11 cellular contexts compared by ENCODE assay signal in the genomic region with DNA sequence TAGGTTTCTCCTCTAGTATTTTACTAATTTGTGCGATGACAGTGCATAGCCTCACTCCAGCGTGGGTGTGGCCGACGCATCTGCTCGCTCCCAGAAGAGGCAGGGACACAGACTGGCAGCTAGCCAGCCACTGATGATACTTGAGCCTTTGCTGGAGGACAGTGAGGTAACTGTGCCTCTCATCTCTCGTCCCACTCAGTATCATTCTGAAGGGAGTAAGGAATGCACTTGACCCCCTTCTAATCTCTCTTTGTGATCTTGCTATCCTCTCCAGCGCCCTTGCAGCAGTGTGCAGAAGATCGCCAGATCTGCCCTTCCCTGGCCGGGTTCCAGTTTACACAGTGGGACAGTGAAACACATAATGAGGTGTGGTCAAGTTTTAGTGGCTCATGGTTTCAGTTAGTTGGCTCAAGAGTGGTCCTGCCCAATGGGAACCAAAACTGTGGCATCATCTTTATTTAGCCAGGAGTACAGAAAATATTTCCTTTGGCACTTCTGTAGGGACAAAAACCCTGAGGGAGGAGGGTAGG. TPM values are rescaled to one million over a fixed set of nuclear protein-coding genes. Genes with fewer than 3 reads are reported as not detected.
DNase-seq lines count a peak whose midpoint lies in the region; ATAC-seq, FAIRE-seq and TF ChIP-seq lines count a peak whose summit lies in the region.
"Had no signal": no experiment of that assay in that cellular context is flagged by ENCODE, and none has a peak within 500 bp of the region (broad histone marks: within the 10 kb centered on the region; RNA-seq: fewer than 3 reads in every experiment).

No MANE protein-coding gene starts in this region.

- H3K27ac Mint-ChIP-seq in activated CD8-positive, alpha-beta memory T cell treated with anti-CD3 and anti-CD28 coated beads, Interleukin-2, amount 10 ng/mL, durations not matched to agents 7 days and 5 days, result no peak overlapping the region
- H3K27ac Mint-ChIP-seq in Calu3 (ENCODE audit: unreplicated experiment), result no peak overlapping the region
- H3K27ac Mint-ChIP-seq: activated CD4-positive, alpha-beta memory T cell treated with anti-CD3 and anti-CD28 coated beads for 36 hours had no signal

- DNase-seq in HTR-8/SVneo (ENCODE audit: insufficient read length, low spot score), result no peak
- peak; percentile 82 to 91 for DNase-seq in SHP77 (lab: John Stamatoyannopoulos, UW)
- DNase-seq in heart left ventricle, result peak; percentile 69 to 87 (median 80)
- DNase-seq in stomach, result no peak
- DNase-seq in activated CD8-positive, alpha-beta memory T cell treated with anti-CD3 and anti-CD28 coated beads, Interleukin-2, amount 10 ng/mL, durations not matched to agents 7 days and 5 days, result no peak
- no peak for DNase-seq in Calu3
- no peak for DNase-seq in NCI-H526 treated with DMSO at 0.1 percent for 48 hours (lab: John Stamatoyannopoulos, UW)
- DNase-seq: activated CD4-positive, alpha-beta memory T cell treated with anti-CD3 and anti-CD28 coated beads for 36 hours had no signal

- ATAC-seq in heart left ventricle (peak; percentile 16 to 66 (median 48)), HG03139 (IDR thresholded peaks at IDR 0.05; ENCODE audit: unreplicated experiment) (no peak)
- ATAC-seq in activated CD8-positive, alpha-beta memory T cell treated with anti-CD3 and anti-CD28 coated beads, Interleukin-2, amount 10 ng/mL, durations not matched to agents 7 days and 5 days, result no peak

- H3K27me3 ChIP-seq in heart left ventricle (no peaks in the 10 kb centered on the region), stomach (no peaks in the 10 kb centered on the region)

- H3K4me1 ChIP-seq in heart left ventricle (peaks cover 0 to 34% (median 17%) of the 10 kb centered on the region in 12 donors), stomach (no peaks in the 10 kb centered on the region)

- TF ChIP-seq POLR2A in heart left ventricle (IDR thresholded peaks at IDR 0.05), result no peak
- no peak for TF ChIP-seq POLR2A in stomach (IDR thresholded peaks at IDR 0.05)

- TF ChIP-seq CTCF in heart left ventricle (IDR thresholded peaks at IDR 0.05), result no peak
- TF ChIP-seq CTCF in stomach (IDR thresholded peaks at IDR 0.05), result no peak
- no peak for TF ChIP-seq CTCF in Calu3 (IDR thresholded peaks at IDR 0.05; ENCODE audit: unreplicated experiment)

- H3K27me3 Mint-ChIP-seq in activated CD8-positive, alpha-beta memory T cell treated with anti-CD3 and anti-CD28 coated beads, Interleukin-2, amount 10 ng/mL, durations not matched to agents 7 days and 5 days, result no peaks in the 10 kb centered on the region
- H3K27me3 Mint-ChIP-seq in Calu3 (ENCODE audit: unreplicated experiment), result no peaks in the 10 kb centered on the region
- H3K27me3 Mint-ChIP-seq: activated CD4-positive, alpha-beta memory T cell treated with anti-CD3 and anti-CD28 coated beads for 36 hours had no signal

- H3K9me3 ChIP-seq in heart left ventricle (no peaks in the 10 kb centered on the region), stomach (no peaks in the 10 kb centered on the region)

- H3K9me3 Mint-ChIP-seq in activated CD8-positive, alpha-beta memory T cell treated with anti-CD3 and anti-CD28 coated beads, Interleukin-2, amount 10 ng/mL, durations not matched to agents 7 days and 5 days (ENCODE audit: low read depth), result no peaks in the 10 kb centered on the region
- no peaks in the 10 kb centered on the region for H3K9me3 Mint-ChIP-seq in Calu3 (ENCODE audit: low read depth, unreplicated experiment)
- H3K9me3 Mint-ChIP-seq: activated CD4-positive, alpha-beta memory T cell treated with anti-CD3 and anti-CD28 coated beads for 36 hours had no signal

- peaks cover 2% of the 10 kb centered on the region for H3K4me1 Mint-ChIP-seq in activated CD8-positive, alpha-beta memory T cell treated with anti-CD3 and anti-CD28 coated beads, Interleukin-2, amount 10 ng/mL, durations not matched to agents 7 days and 5 days
- H3K4me1 Mint-ChIP-seq in Calu3 (ENCODE audit: low read depth, unreplicated experiment), result no peaks in the 10 kb centered on the region

- 34 to 53% (median 38%) methylated on average over 9 of the region's 9 CpGs for WGBS in heart left ventricle, 4 donors
- 75 to 83% (median 78%) methylated on average over 9 of the region's 9 CpGs for WGBS in stomach, 5 donors

- H3K36me3 Mint-ChIP-seq in activated CD8-positive, alpha-beta memory T cell treated with anti-CD3 and anti-CD28 coated beads, Interleukin-2, amount 10 ng/mL, durations not matched to agents 7 days and 5 days, result peaks cover 60% of the 10 kb centered on the region
- H3K36me3 Mint-ChIP-seq in Calu3 (ENCODE audit: insufficient read depth, unreplicated experiment), result peaks cover 24% of the 10 kb centered on the region

- intact Hi-C loops in heart left ventricle (cut with DNase I) (loop anchor here in 2 of 10 donors (5.0 kb wide), 1 partner anchor 46 kb away; the partner anchor contains the start of gene SNRNP200 (in 2 of the 2)), stomach (cut with DNase I; ENCODE audit: low total_unique reads) (no loop called here), Calu3 (cut with micrococcal nuclease; ENCODE audit: unreplicated experiment) (no loop called here)

- no peak for TF ChIP-seq EP300 in stomach (IDR thresholded peaks at IDR 0.05)

- peaks cover 0 to 11% (median 0%) of the 10 kb centered on the region in 9 donors for H3K36me3 ChIP-seq in heart left ventricle
- peaks cover 0 to 28% (median 0%) of the 10 kb centered on the region in 4 donors for H3K36me3 ChIP-seq in stomach

- CTCF ChIA-PET in activated CD8-positive, alpha-beta memory T cell treated with anti-CD3 and anti-CD28 coated beads, Interleukin-2, amount 10 ng/mL, durations not matched to agents 7 days and 5 days (lab: Charles Lee), result interaction anchor here (1.3 kb wide), 1 partner anchor 8 kb away, joined by 5 read pairs; no protein-coding TSS in a partner anchor
- CTCF ChIA-PET in Calu3 (lab: Charles Lee), result no interaction called here

- H3K4me3 Mint-ChIP-seq in activated CD8-positive, alpha-beta memory T cell treated with anti-CD3 and anti-CD28 coated beads, Interleukin-2, amount 10 ng/mL, durations not matched to agents 7 days and 5 days, result no peak overlapping the region
- H3K4me3 Mint-ChIP-seq in Calu3 (ENCODE audit: low read depth, unreplicated experiment), result no peak overlapping the region
- H3K4me3 Mint-ChIP-seq: activated CD4-positive, alpha-beta memory T cell treated with anti-CD3 and anti-CD28 coated beads for 36 hours had no signal

- BruUV-seq in Calu3 (replicated peaks; lab: Mats Ljungman, UMichigan), result no TSS peak

- FAIRE-seq in HTR-8/SVneo (lab: Jason Lieb, UNC), result peak; percentile 71
- FAIRE-seq: keratinocyte had no signal

- peak overlapping the region in 1 of 12 donors; percentile 28 for H3K4me3 ChIP-seq in heart left ventricle
- no peak overlapping the region for H3K4me3 ChIP-seq in stomach

- H3K27ac ChIP-seq in heart left ventricle, result peak overlapping the region in 11 of 12 donors; percentile 39 to 89 (median 67)
- H3K27ac ChIP-seq in stomach, result peak overlapping the region in 3 of 5 donors; percentile 20 to 43 (median 39)
- H3K27ac ChIP-seq: HL-60 had no signal

RNA-seq across cellular contexts. Expression of gene NCAPH, which starts 17.5 kb away (rescaled TPM):
- total RNA-seq in heart left ventricle, result 1 to 10 TPM in 1 of 9 donors, under 1 TPM in 8; 0.19 to 7.4 (median 0.48) TPM
- under 1 TPM; 0.46 to 0.64 TPM for polyA plus RNA-seq in heart left ventricle
- total RNA-seq in stomach, result 1 to 10 TPM; 1.3 to 7.7 (median 1.8) TPM
- polyA plus RNA-seq in stomach, result 1 to 10 TPM; 3.1 to 4.7 (median 3.3) TPM
- 100 to 1,000 TPM; 115 to 117 TPM for total RNA-seq in activated CD8-positive, alpha-beta memory T cell treated with anti-CD3 and anti-CD28 coated beads, Interleukin-2, amount 10 ng/mL, durations not matched to agents 7 days and 5 days
- total RNA-seq in Calu3 (2022), result 39.7 and 47.3 TPM in 2 replicates

RNA-seq across cellular contexts. Expression of gene ITPRIPL1, which starts 28.0 kb away (rescaled TPM):
- 1 to 10 TPM in 7 of 9 donors, under 1 TPM in 2; 0.65 to 3.8 (median 1.5) TPM for total RNA-seq in heart left ventricle
- polyA plus RNA-seq in heart left ventricle, result under 1 TPM; 0.80 to 0.83 TPM
- total RNA-seq in stomach, result 1 to 10 TPM in 1 of 5 donors, under 1 TPM in 1, not detected in 3; 0.29 to 3.9 TPM
- under 1 TPM in 2 of 3 donors, not detected in 1; 0.44 to 0.78 TPM for polyA plus RNA-seq in stomach
- total RNA-seq in activated CD8-positive, alpha-beta memory T cell treated with anti-CD3 and anti-CD28 coated beads, Interleukin-2, amount 10 ng/mL, durations not matched to agents 7 days and 5 days, result 10 to 100 TPM; 53.2 to 56.9 TPM
- total RNA-seq in Calu3 (2022), result 1.2 and 1.7 TPM in 2 replicates

RNA-seq across cellular contexts. Expression of gene SNRNP200, which starts 47.8 kb away (rescaled TPM):
- 10 to 100 TPM; 54.6 to 85.5 (median 66.6) TPM for total RNA-seq in heart left ventricle
- 10 to 100 TPM; 38.8 to 71.2 TPM for polyA plus RNA-seq in heart left ventricle
- 100 to 1,000 TPM in 2 of 5 donors, 10 to 100 TPM in 3; 74.0 to 184 (median 88.1) TPM for total RNA-seq in stomach
- 10 to 100 TPM; 31.2 to 67.1 (median 33.8) TPM for polyA plus RNA-seq in stomach
- 100 to 1,000 TPM; 170 to 182 TPM for total RNA-seq in activated CD8-positive, alpha-beta memory T cell treated with anti-CD3 and anti-CD28 coated beads, Interleukin-2, amount 10 ng/mL, durations not matched to agents 7 days and 5 days
- 140 and 143 TPM in 2 replicates for total RNA-seq in Calu3 (2022)

Comparison
In these comparisons a context has a peak if more than half of its experiments do, and no peak if none do; other contexts are left out.
1. DNase-seq: peak in SHP77 (2 of 2) and heart left ventricle (5 of 5); none in HTR-8/SVneo (single experiment), stomach (single experiment), activated CD8-positive, alpha-beta memory T cell treated with anti-CD3 and anti-CD28 coated beads, Interleukin-2, amount 10 ng/mL, durations not matched to agents 7 days and 5 days (single experiment), Calu3 (single experiment) and NCI-H526 treated with DMSO at 0.1 percent for 48 hours (single experiment).
2. ATAC-seq: peak in heart left ventricle (4 of 4); none in activated CD8-positive, alpha-beta memory T cell treated with anti-CD3 and anti-CD28 coated beads, Interleukin-2, amount 10 ng/mL, durations not matched to agents 7 days and 5 days (single experiment) and HG03139 (single experiment).
3. RNA of gene ITPRIPL1, which starts 28.0 kb away (total RNA-seq): 53.2 to 56.9 TPM in activated CD8-positive, alpha-beta memory T cell treated with anti-CD3 and anti-CD28 coated beads, Interleukin-2, amount 10 ng/mL, durations not matched to agents 7 days and 5 days; 1.2 to 1.7 TPM in Calu3, 0.65 to 3.8 TPM in heart left ventricle and 0.29 to 3.9 TPM in stomach; every median in the first group is over 10 times any median in the second.